ENCODE assay signal across 22 cellular contexts in the genomic region with DNA sequence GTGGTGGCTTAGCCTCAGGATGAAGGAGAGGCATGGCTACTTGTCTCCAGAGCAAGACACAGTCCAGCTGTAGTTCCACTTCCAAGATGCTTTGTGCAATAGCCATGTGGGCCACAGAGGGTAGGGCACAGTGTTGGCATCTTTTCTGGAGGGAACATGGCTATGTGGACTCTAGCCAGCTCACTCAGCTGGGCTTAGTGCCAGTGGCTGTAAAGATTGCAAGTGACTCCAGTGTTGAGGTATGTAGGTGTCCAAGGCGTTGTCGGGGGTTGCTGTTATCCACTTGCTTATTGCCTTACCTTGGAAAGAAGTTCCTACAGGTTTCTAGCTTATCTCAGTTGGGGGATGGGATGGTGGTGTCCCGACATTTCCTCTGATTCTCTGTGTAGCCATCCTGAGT.
DNase-seq lines count a peak whose midpoint lies in the region; ATAC-seq and TF ChIP-seq lines count a peak whose summit lies in the region.
"Had no signal": no experiment of that assay in that cellular context is flagged by ENCODE, and none has a peak within 500 bp of the region (broad histone marks: within the 10 kb centered on the region; RNA-seq: fewer than 3 reads in every experiment).

No MANE protein-coding gene starts in this region.

- peak overlapping the region; percentile 77 for H2AFZ ChIP-seq in HCT116 (ENCODE audit: low read depth, low read length, poor library complexity, severe bottlenecking)
- H2AFZ ChIP-seq in PC-3 (ENCODE audit: low read length): no peak overlapping the region

- CTCF ChIA-PET in HCT116 (lab: Charles Lee): no interaction called here
- CTCF ChIA-PET in PC-3 (lab: Charles Lee): no interaction called here

- no peak overlapping the region for H3K27ac Mint-ChIP-seq in stimulated activated effector memory CD8-positive, alpha-beta T cell treated with anti-CD3 and anti-CD28 coated beads, Interleukin-12 subunit alpha, Interleukin-12 subunit beta, amount 100 ng/mL, for 72 hours
- H3K27ac Mint-ChIP-seq: activated CD8-positive, alpha-beta memory T cell treated with anti-CD3 and anti-CD28 coated beads, Interleukin-2, amount 10 ng/mL, durations not matched to agents 7 days and 5 days; activated naive CD4-positive, alpha-beta T cell treated with anti-CD3 and anti-CD28 coated beads, Interleukin-2, amount 10 ng/mL, durations not matched to agents 7 days and 5 days; B cell; IgD-negative memory B cell; T-cell had no signal

- H3K4me3 ChIP-seq in HCT116 (replicated peaks in 1 of 2; ENCODE audit: low read depth in 1 of 2, low read length in 2 of 2) (no peak overlapping the region), PC-3 (ENCODE audit: low read length) (no peak overlapping the region), choroid plexus epithelial cell (ENCODE audit: low read depth, low read length) (no peak overlapping the region)
- H3K4me3 ChIP-seq: gastroesophageal sphincter, psoas muscle had no signal

- H3K4me1 ChIP-seq in HCT116 (ENCODE audit: control insufficient read depth in 1 of 2, insufficient read depth in 2 of 2, low read length in 2 of 2): peaks cover 0 to 12% of the 10 kb centered on the region in 2 experiments; a peak in 2 of 4 replicates
- peaks cover 10% of the 10 kb centered on the region; the same call in 1 of the 2 replicates for H3K4me1 ChIP-seq in PC-3 (ENCODE audit: insufficient read depth, low read length)
- H3K4me1 ChIP-seq: gastroesophageal sphincter, psoas muscle had no signal

- H3K79me2 ChIP-seq in HCT116 (ENCODE audit: insufficient read depth, low read length): no peaks in the 10 kb centered on the region
- no peaks in the 10 kb centered on the region for H3K79me2 ChIP-seq in PC-3 (ENCODE audit: low read length)

- no peaks in the 10 kb centered on the region for H3K4me1 Mint-ChIP-seq in stimulated activated effector memory CD8-positive, alpha-beta T cell treated with anti-CD3 and anti-CD28 coated beads, Interleukin-12 subunit alpha, Interleukin-12 subunit beta, amount 100 ng/mL, for 72 hours
- H3K4me1 Mint-ChIP-seq: activated CD8-positive, alpha-beta memory T cell treated with anti-CD3 and anti-CD28 coated beads, Interleukin-2, amount 10 ng/mL, durations not matched to agents 7 days and 5 days; activated naive CD4-positive, alpha-beta T cell treated with anti-CD3 and anti-CD28 coated beads, Interleukin-2, amount 10 ng/mL, durations not matched to agents 7 days and 5 days; B cell; IgD-negative memory B cell; T-cell had no signal

- H3K9me3 ChIP-seq in HCT116 (ENCODE audit: control insufficient read depth in 1 of 2, insufficient read depth in 1 of 2, low read depth in 1 of 2, low read length in 2 of 2): no peaks in the 10 kb centered on the region
- 0 out of 2 replicates have a peak, but pooled peaks cover 4% of the 10 kb centered on the region for H3K9me3 ChIP-seq in PC-3 (ENCODE audit: low read length)
- H3K9me3 ChIP-seq: neutrophil had no signal

- no peak for TF ChIP-seq RAD21 in HCT116 (IDR thresholded peaks at IDR 0.05; ENCODE audit: low read depth)

- RAD21 ChIA-PET in HCT116 (lab: Charles Lee; ENCODE audit: low non-redundant PET in 1 of 2, low total read pairs in 2 of 2, uncharacterized antibody in 2 of 2, unreplicated experiment in 2 of 2): no interaction called here

- peak; percentile 84 for ATAC-seq in HCT116
- ATAC-seq in PC-3: peak; percentile 76
- ATAC-seq in stimulated activated effector memory CD8-positive, alpha-beta T cell treated with anti-CD3 and anti-CD28 coated beads, Interleukin-12 subunit alpha, Interleukin-12 subunit beta, amount 100 ng/mL, for 72 hours: peak; percentile 37
- ATAC-seq in GM21723 (IDR thresholded peaks at IDR 0.05; ENCODE audit: unreplicated experiment): no peak
- ATAC-seq: activated CD8-positive, alpha-beta memory T cell treated with anti-CD3 and anti-CD28 coated beads, Interleukin-2, amount 10 ng/mL, durations not matched to agents 7 days and 5 days; gastroesophageal sphincter; psoas muscle; T-cell had no signal

- H3K4me3 Mint-ChIP-seq in stimulated activated effector memory CD8-positive, alpha-beta T cell treated with anti-CD3 and anti-CD28 coated beads, Interleukin-12 subunit alpha, Interleukin-12 subunit beta, amount 100 ng/mL, for 72 hours: no peak overlapping the region
- H3K4me3 Mint-ChIP-seq: activated CD8-positive, alpha-beta memory T cell treated with anti-CD3 and anti-CD28 coated beads, Interleukin-2, amount 10 ng/mL, durations not matched to agents 7 days and 5 days; activated naive CD4-positive, alpha-beta T cell treated with anti-CD3 and anti-CD28 coated beads, Interleukin-2, amount 10 ng/mL, durations not matched to agents 7 days and 5 days; B cell; IgD-negative memory B cell; T-cell had no signal

- DNase-seq in HCT116 (ENCODE audit: low read depth, low spot score): peak; percentile 32
- DNase-seq in PC-3: peak; percentile 89
- peak; percentile 10 for DNase-seq in choroid plexus epithelial cell (ENCODE audit: low read depth)
- DNase-seq in stimulated activated effector memory CD8-positive, alpha-beta T cell treated with anti-CD3 and anti-CD28 coated beads, Interleukin-12 subunit alpha, Interleukin-12 subunit beta, amount 100 ng/mL, for 72 hours (ENCODE audit: low spot score in 2 of 2): no peak
- DNase-seq in dermis blood vessel endothelial cell: no peak
- no peak for DNase-seq in stimulated activated CD4-positive, alpha-beta T cell treated with anti-CD3 and anti-CD28 coated beads, Interleukin-1b, Interleukin-23, amount 100 ng/mL, for 48 hours
- DNase-seq: activated CD4-positive, alpha-beta T cell treated with anti-CD3 and anti-CD28 coated beads for 4 hours; activated CD8-positive, alpha-beta memory T cell treated with anti-CD3 and anti-CD28 coated beads, Interleukin-2, amount 10 ng/mL, durations not matched to agents 7 days and 5 days; activated naive CD4-positive, alpha-beta T cell treated with anti-CD3 and anti-CD28 coated beads, Interleukin-2, amount 10 ng/mL, durations not matched to agents 7 days and 5 days; aorta; NCI-H1694 treated with DMSO at 0.1 percent for 48 hours; NCI-H82; psoas muscle; SIG-M5; small intestine; stimulated activated naive CD4-positive, alpha-beta T cell; T-cell had no signal

- POLR2A ChIA-PET in HCT116 (lab: Charles Lee): no interaction called here
- POLR2A ChIA-PET in PC-3 (lab: Charles Lee; ENCODE audit: unreplicated experiment): interaction anchor here (0.6 kb wide), 2 partner anchors 12 to 1397 kb away, joined by 3 to 7 read pairs; no protein-coding TSS in a partner anchor

- TF ChIP-seq CTCF in HCT116 (IDR thresholded peaks at IDR 0.05 in 2 of 3, conservative IDR thresholded peaks at IDR 0.05 in 1 of 3; ENCODE audit: borderline replicate concordance in 1 of 3, insufficient read depth in 1 of 3, low read depth in 2 of 3, low read length in 2 of 3) (no peak), PC-3 (conservative IDR thresholded peaks at IDR 0.05; ENCODE audit: low read depth, low read length) (no peak), choroid plexus epithelial cell (conservative IDR thresholded peaks at IDR 0.05; ENCODE audit: low read depth, low read length) (no peak)

- H3K9ac ChIP-seq in HCT116 (ENCODE audit: low read length): no peak overlapping the region
- no peak overlapping the region for H3K9ac ChIP-seq in PC-3 (ENCODE audit: low read length)

- no peaks in the 10 kb centered on the region for H3K27me3 ChIP-seq in HCT116 (ENCODE audit: insufficient read depth, low read length)
- H3K27me3 ChIP-seq in PC-3 (ENCODE audit: low read length): no peaks in the 10 kb centered on the region
- H3K27me3 ChIP-seq: gastroesophageal sphincter, neutrophil had no signal

- TF ChIP-seq POLR2A in HCT116 (IDR thresholded peaks at IDR 0.05; ENCODE audit: borderline replicate concordance, extremely low read depth, insufficient read depth, insufficient read length): no peak

- peaks cover 6% of the 10 kb centered on the region for H3K9me3 Mint-ChIP-seq in stimulated activated effector memory CD8-positive, alpha-beta T cell treated with anti-CD3 and anti-CD28 coated beads, Interleukin-12 subunit alpha, Interleukin-12 subunit beta, amount 100 ng/mL, for 72 hours
- H3K9me3 Mint-ChIP-seq: activated naive CD4-positive, alpha-beta T cell treated with anti-CD3 and anti-CD28 coated beads, Interleukin-2, amount 10 ng/mL, durations not matched to agents 7 days and 5 days had no signal

- H4K20me1 ChIP-seq in HCT116 (ENCODE audit: insufficient read depth) (no peaks in the 10 kb centered on the region), PC-3 (ENCODE audit: low read length) (no peaks in the 10 kb centered on the region)

- H3K4me2 ChIP-seq in HCT116 (ENCODE audit: low read length) (peak overlapping the region; percentile 39), PC-3 (ENCODE audit: low read length) (peak overlapping the region; percentile 46)

- BruUV-seq in HCT116 (replicated peaks; lab: Mats Ljungman, UMichigan): no TSS peak
- BruUV-seq in PC-3 (replicated peaks; lab: Mats Ljungman, UMichigan): no TSS peak

- no peaks in the 10 kb centered on the region for H3K9me2 ChIP-seq in HCT116 (ENCODE audit: insufficient read depth)
- H3K9me2 ChIP-seq in PC-3 (replicated peaks; ENCODE audit: low read length): no peaks in the 10 kb centered on the region

- no peaks in the 10 kb centered on the region for H3F3A ChIP-seq in PC-3 (ENCODE audit: low read length, unreplicated experiment)

- H3K36me3 ChIP-seq in HCT116 (ENCODE audit: control insufficient read depth in 1 of 2, insufficient read depth in 2 of 2, low read length in 2 of 2): no peaks in the 10 kb centered on the region
- H3K36me3 ChIP-seq in PC-3 (ENCODE audit: low read depth, low read length): no peaks in the 10 kb centered on the region
- H3K36me3 ChIP-seq: gastroesophageal sphincter, neutrophil had no signal

- no peaks in the 10 kb centered on the region for H3K36me3 Mint-ChIP-seq in stimulated activated effector memory CD8-positive, alpha-beta T cell treated with anti-CD3 and anti-CD28 coated beads, Interleukin-12 subunit alpha, Interleukin-12 subunit beta, amount 100 ng/mL, for 72 hours
- H3K36me3 Mint-ChIP-seq: activated CD8-positive, alpha-beta memory T cell treated with anti-CD3 and anti-CD28 coated beads, Interleukin-2, amount 10 ng/mL, durations not matched to agents 7 days and 5 days; activated naive CD4-positive, alpha-beta T cell treated with anti-CD3 and anti-CD28 coated beads, Interleukin-2, amount 10 ng/mL, durations not matched to agents 7 days and 5 days; IgD-negative memory B cell; T-cell had no signal

- intact Hi-C loops in HCT116 (cut with micrococcal nuclease): no loop called here
- intact Hi-C loops in PC-3 (cut with micrococcal nuclease): no loop called here

- H3K27ac ChIP-seq in HCT116 (ENCODE audit: low read depth, low read length) (no peak overlapping the region), PC-3 (ENCODE audit: low read length) (no peak overlapping the region)
- H3K27ac ChIP-seq: gastroesophageal sphincter, neutrophil, psoas muscle had no signal

TF ChIP-seq in HCT116, 20 proteins besides CTCF, POLR2A, EP300 and RAD21 (continues in another document):
- TF ChIP-seq CEBPB (IDR thresholded peaks at IDR 0.05; ENCODE audit: low read depth): no peak
- no peak for TF ChIP-seq ZFX (IDR thresholded peaks at IDR 0.05)
- TF ChIP-seq ZNF274 (IDR thresholded peaks at IDR 0.05; ENCODE audit: low read depth, low read length): no peak
- no peak for TF ChIP-seq EZH2phosphoT487 (IDR thresholded peaks at IDR 0.05; ENCODE audit: borderline replicate concordance)
- TF ChIP-seq FOSL1 (IDR thresholded peaks at IDR 0.05; ENCODE audit: low read depth): no peak

Comparison
In these comparisons a context has a peak if more than half of its experiments do, and no peak if none do; other contexts are left out.
1. DNase-seq: peak in HCT116 (single experiment), PC-3 (single experiment) and choroid plexus epithelial cell (single experiment); none in stimulated activated effector memory CD8-positive, alpha-beta T cell treated with anti-CD3 and anti-CD28 coated beads, Interleukin-12 subunit alpha, Interleukin-12 subunit beta, amount 100 ng/mL, for 72 hours (0 of 2), dermis blood vessel endothelial cell (single experiment) and stimulated activated CD4-positive, alpha-beta T cell treated with anti-CD3 and anti-CD28 coated beads, Interleukin-1b, Interleukin-23, amount 100 ng/mL, for 48 hours (single experiment).